8 cellular contexts compared by ENCODE assay signal in the genomic region with DNA sequence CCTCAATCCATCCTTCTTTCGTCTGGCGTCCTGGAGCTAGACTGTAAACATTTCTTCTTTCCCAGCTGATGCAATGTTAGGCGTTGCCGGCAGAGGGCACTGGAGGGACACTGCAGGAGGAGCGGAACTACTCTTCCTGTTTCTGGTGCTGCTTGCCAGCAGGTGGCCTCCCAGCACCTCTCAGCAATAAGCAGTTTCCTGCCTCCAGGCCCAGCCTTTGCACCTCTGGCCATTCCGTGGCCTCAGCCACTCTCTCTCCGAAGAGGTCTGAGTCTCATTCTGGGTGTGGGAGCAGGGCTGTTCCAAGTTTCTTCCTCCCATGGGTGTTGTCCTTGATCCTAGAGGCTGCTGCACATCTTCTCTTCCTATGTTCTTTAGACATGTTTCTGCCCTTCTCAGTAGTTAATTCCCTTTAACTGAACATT. TPM values are rescaled to one million over a fixed set of nuclear protein-coding genes. Genes with fewer than 3 reads are reported as not detected.
DNase-seq lines count a peak whose midpoint lies in the region; ATAC-seq and TF ChIP-seq lines count a peak whose summit lies in the region.

No MANE protein-coding gene starts in this region.

- H2AFZ ChIP-seq in SU-DHL-6 (ENCODE audit: low read depth, low read length, severe bottlenecking): peak overlapping the region; percentile 64

- ATAC-seq in HG02610 (IDR thresholded peaks at IDR 0.05; ENCODE audit: unreplicated experiment) (peak; percentile 83), psoas muscle (peak; percentile 89 to 92 (median 90)), GM19397 (IDR thresholded peaks at IDR 0.05; ENCODE audit: unreplicated experiment) (no peak)

- no peaks in the 10 kb centered on the region for H4K20me1 ChIP-seq in SU-DHL-6 (ENCODE audit: low read depth, low read length)

- H3K36me3 ChIP-seq in SU-DHL-6 (ENCODE audit: low read length): no peaks in the 10 kb centered on the region
- H3K36me3 ChIP-seq in cardiac muscle cell: no peaks in the 10 kb centered on the region
- H3K36me3 ChIP-seq in psoas muscle (ENCODE audit: insufficient read depth in 1 of 2, low read depth in 1 of 2): no peaks in the 10 kb centered on the region

- H3K4me3 ChIP-seq in SU-DHL-6 (ENCODE audit: insufficient read depth, low read length, poor library complexity, severe bottlenecking) (no peak overlapping the region), cardiac muscle cell (no peak overlapping the region), psoas muscle (no peak overlapping the region)

- peak; percentile 99 for TF ChIP-seq CTCF in SU-DHL-6 (IDR thresholded peaks at IDR 0.05; ENCODE audit: insufficient read depth, low read length, poor library complexity, severe bottlenecking)
- peak; percentile 100 for TF ChIP-seq CTCF in cardiac muscle cell (IDR thresholded peaks at IDR 0.05; ENCODE audit: low read depth, low read length)
- TF ChIP-seq CTCF in psoas muscle (IDR thresholded peaks at IDR 0.05): peak; percentile 99

- H3K9me3 ChIP-seq in SU-DHL-6 (ENCODE audit: insufficient read depth, low read length) (peaks cover 7% of the 10 kb centered on the region; the same call in 1 of the 2 replicates), cardiac muscle cell (ENCODE audit: low read depth) (no peaks in the 10 kb centered on the region), psoas muscle (no peaks in the 10 kb centered on the region)

- intact Hi-C loops in psoas muscle (cut with DNase I): loop anchor here (1.0 to 5.0 kb wide), 5 partner anchors 52 to 563 kb away; no protein-coding TSS in a partner anchor

- peak; percentile 59 for DNase-seq in GM04504 (ENCODE audit: low read depth)
- DNase-seq in NCI-H1436 (lab: John Stamatoyannopoulos, UW): peak; percentile 80
- peak; percentile 84 for DNase-seq in activated naive CD8-positive, alpha-beta T cell treated with anti-CD3 and anti-CD28 coated beads for 36 hours
- DNase-seq in cardiac muscle cell (ENCODE audit: low read depth in 1 of 2, low spot score in 1 of 2): peak; percentile 90 to 93
- DNase-seq in psoas muscle: peak; percentile 82 to 89

- H3K9me2 ChIP-seq in SU-DHL-6 (replicated peaks; ENCODE audit: insufficient read depth, low read length): no peaks in the 10 kb centered on the region

- H3K4me3 Mint-ChIP-seq in activated naive CD8-positive, alpha-beta T cell treated with anti-CD3 and anti-CD28 coated beads for 36 hours: no peak overlapping the region

- no peak overlapping the region for H3K4me2 ChIP-seq in SU-DHL-6 (ENCODE audit: low read depth, low read length, poor library complexity, severe bottlenecking)

- no peak overlapping the region for H3K9ac ChIP-seq in SU-DHL-6 (ENCODE audit: low read length)

- peaks cover 6% of the 10 kb centered on the region for H3K4me1 Mint-ChIP-seq in activated naive CD8-positive, alpha-beta T cell treated with anti-CD3 and anti-CD28 coated beads for 36 hours

- H3K36me3 Mint-ChIP-seq in activated naive CD8-positive, alpha-beta T cell treated with anti-CD3 and anti-CD28 coated beads for 36 hours: no peaks in the 10 kb centered on the region

- H3K9me3 Mint-ChIP-seq in activated naive CD8-positive, alpha-beta T cell treated with anti-CD3 and anti-CD28 coated beads for 36 hours: peaks cover 4% of the 10 kb centered on the region

- H3K27me3 Mint-ChIP-seq in activated naive CD8-positive, alpha-beta T cell treated with anti-CD3 and anti-CD28 coated beads for 36 hours: peaks cover 10% of the 10 kb centered on the region

- H3K4me1 ChIP-seq in cardiac muscle cell (ENCODE audit: low read depth) (peaks cover 3% of the 10 kb centered on the region), psoas muscle (peaks cover 5% of the 10 kb centered on the region)

- H3K27me3 ChIP-seq in SU-DHL-6 (ENCODE audit: low read length) (no peaks in the 10 kb centered on the region), cardiac muscle cell (no peaks in the 10 kb centered on the region), psoas muscle (ENCODE audit: insufficient read depth in 3 of 3, low read length in 2 of 3) (peaks cover 0 to 19% (median 2%) of the 10 kb centered on the region in 3 donors)

- no peaks in the 10 kb centered on the region for H3F3A ChIP-seq in SU-DHL-6 (ENCODE audit: insufficient read depth)

- H3K27ac ChIP-seq in SU-DHL-6 (ENCODE audit: low read depth, low read length): no peak overlapping the region
- no peak overlapping the region for H3K27ac ChIP-seq in cardiac muscle cell
- no peak overlapping the region for H3K27ac ChIP-seq in psoas muscle

- no peaks in the 10 kb centered on the region for H3K79me2 ChIP-seq in SU-DHL-6 (ENCODE audit: insufficient read depth, low read length)

- no peak overlapping the region for H3K27ac Mint-ChIP-seq in activated naive CD8-positive, alpha-beta T cell treated with anti-CD3 and anti-CD28 coated beads for 36 hours

- 0% methylated on average over 7 of the region's 7 CpGs for WGBS in psoas muscle, 3 donors

RNA-seq across cellular contexts. Expression of a gene that starts 7.5 kb away (rescaled TPM):
- not detected for total RNA-seq in activated naive CD8-positive, alpha-beta T cell treated with anti-CD3 and anti-CD28 coated beads for 36 hours
- total RNA-seq in cardiac muscle cell (1.8 and 7.3 TPM in 2 replicates), psoas muscle (under 1 TPM in 3 of 4 donors, not detected in 1; 0.15 to 0.84 (median 0.51) TPM)
- polyA plus RNA-seq in cardiac muscle cell (3.4 and 8.8 TPM in 2 replicates), psoas muscle (under 1 TPM; 0.04 to 0.61 (median 0.06) TPM)
